ENCODE assay signal across 27 cellular contexts in genomic region chr4:80199004-80199579, GRCh38. TPM values are rescaled to one million over a fixed set of nuclear protein-coding genes. Genes with fewer than 3 reads are reported as not detected.
DNase-seq lines count a peak whose midpoint lies in the region; ATAC-seq, FAIRE-seq and TF ChIP-seq lines count a peak whose summit lies in the region.
"Had no signal": no experiment of that assay in that cellular context is flagged by ENCODE, and none has a peak within 500 bp of the region (broad histone marks: within the 10 kb centered on the region; RNA-seq: fewer than 3 reads in every experiment).

No MANE protein-coding gene starts in this region.

- peak overlapping the region; percentile 70 for H3K4me3 Mint-ChIP-seq in neural crest cell
- H3K4me3 Mint-ChIP-seq in nephron progenitor cell: no peak overlapping the region
- H3K4me3 Mint-ChIP-seq: CD8-positive, alpha-beta T cell; natural killer cell had no signal

- peak; percentile 23 for FAIRE-seq in K562 (lab: Jason Lieb, UNC)
- FAIRE-seq: GM19239, pancreas, small intestine, TTC549 had no signal

- no peaks in the 10 kb centered on the region for H3K36me3 ChIP-seq in K562 (ENCODE audit: control insufficient read depth, insufficient read depth, low read length)
- H3K36me3 ChIP-seq: heart right ventricle, lower lobe of right lung, pancreas had no signal

- no peaks in the 10 kb centered on the region for H4K20me1 ChIP-seq in K562 (replicated peaks; ENCODE audit: control insufficient read depth, insufficient read depth, low read length)

- H3K27ac ChIP-seq in K562 (ENCODE audit: extremely low read depth, low read depth, low read length): no peak overlapping the region
- H3K27ac ChIP-seq: 22Rv1, foreskin keratinocyte, heart right ventricle, KMS-11, lower lobe of right lung, pancreas had no signal

- H3K36me3 Mint-ChIP-seq in neural crest cell (ENCODE audit: low read depth) (no peaks in the 10 kb centered on the region), nephron progenitor cell (ENCODE audit: low read depth) (no peaks in the 10 kb centered on the region)
- H3K36me3 Mint-ChIP-seq: natural killer cell had no signal

- 75% methylated on average over 8 of the region's 8 CpGs for WGBS in K562 (ENCODE audit: insufficient coverage, low coverage, missing lambda C conversion rate)

- DNase-seq in NCI-H1694 treated with DMSO at 0.1 percent for 48 hours (lab: John Stamatoyannopoulos, UW) (peak; percentile 16), NCI-H1694 (lab: John Stamatoyannopoulos, UW) (no peak), NCI-H524 (lab: John Stamatoyannopoulos, UW) (peak; percentile 27 to 71), K562 (ENCODE audit: extremely low read depth in 1 of 4, low spot score in 3 of 4) (no peak), neural crest cell (ENCODE audit: low read depth, low spot score) (no peak), GM13976 (ENCODE audit: low spot score) (no peak), nephron progenitor cell (no peak)
- DNase-seq: activated CD4-positive, alpha-beta T cell treated with anti-CD3 and anti-CD28 coated beads for 1 hour; activated gamma-delta T cell treated with Interleukin-2 at 50 U/mL for 16 hours; CD8-positive, alpha-beta T cell; effector CD4-positive, alpha-beta T cell; foreskin keratinocyte; heart right ventricle; lower lobe of right lung; natural killer cell; NCI-H2107; NCI-H510A; pancreas; SIG-M5; small intestine; stimulated activated naive CD8-positive, alpha-beta T cell treated with anti-CD3 and anti-CD28 coated beads, Interleukin-15, amount 100 ng/mL, for 72 hours had no signal

- POLR2A ChIA-PET in K562 (lab: Yijun Ruan, JAX): no interaction called here

- H3K4me3 ChIP-seq in K562: no peak overlapping the region
- H3K4me3 ChIP-seq: lower lobe of right lung, pancreas had no signal

- intact Hi-C loops in K562 (cut with micrococcal nuclease): no loop called here

- no peak overlapping the region for H2AFZ ChIP-seq in K562 (ENCODE audit: low read depth, low read length)

- no TSS peak for BruUV-seq in K562 (replicated peaks; lab: Mats Ljungman, UMichigan)

- peaks cover 41% of the 10 kb centered on the region for H3K4me1 Mint-ChIP-seq in neural crest cell
- peaks cover 36% of the 10 kb centered on the region for H3K4me1 Mint-ChIP-seq in nephron progenitor cell

- H3K27ac Mint-ChIP-seq in neural crest cell (ENCODE audit: unreplicated experiment): no peak overlapping the region
- no peak overlapping the region for H3K27ac Mint-ChIP-seq in nephron progenitor cell
- H3K27ac Mint-ChIP-seq: CD8-positive, alpha-beta T cell; natural killer cell; stimulated activated naive CD8-positive, alpha-beta T cell treated with anti-CD3 and anti-CD28 coated beads, Interleukin-15, amount 100 ng/mL, for 72 hours had no signal

- no peak for TF ChIP-seq RAD21 in K562 (CRISPR knock-in tag; conservative IDR thresholded peaks at IDR 0.05 in 1 of 2, IDR thresholded peaks at IDR 0.05 in 1 of 2)

- H3K79me2 ChIP-seq in K562 (ENCODE audit: control insufficient read depth, insufficient read depth, low read length): no peaks in the 10 kb centered on the region

- no peaks in the 10 kb centered on the region for H3K9me1 ChIP-seq in K562 (ENCODE audit: control insufficient read depth, insufficient read depth, low read length)

- H3K27me3 Mint-ChIP-seq in neural crest cell (ENCODE audit: low read depth): peaks cover 93% of the 10 kb centered on the region
- H3K27me3 Mint-ChIP-seq in nephron progenitor cell (ENCODE audit: low read depth, poor library complexity): peaks cover 98% of the 10 kb centered on the region

- no peak for ATAC-seq in K562
- no peak for ATAC-seq in HG02588 (IDR thresholded peaks at IDR 0.05; ENCODE audit: unreplicated experiment)
- ATAC-seq: CD8-positive, alpha-beta T cell; foreskin keratinocyte; heart right ventricle; lower lobe of right lung; natural killer cell; Panc1; pancreas; stimulated activated naive CD8-positive, alpha-beta T cell treated with anti-CD3 and anti-CD28 coated beads, Interleukin-15, amount 100 ng/mL, for 72 hours had no signal

- H3K27me3 ChIP-seq in K562 (ENCODE audit: control insufficient read depth in 2 of 2, insufficient read depth in 2 of 2, low read length in 2 of 2): no peaks in the 10 kb centered on the region

- H3K9me3 ChIP-seq in K562 (replicated peaks; ENCODE audit: control insufficient read depth, insufficient read depth, low read depth, low read length): no peaks in the 10 kb centered on the region; the same call in 1 of the 2 replicates
- H3K9me3 ChIP-seq: heart right ventricle, lower lobe of right lung, pancreas had no signal

- H3K9me3 Mint-ChIP-seq in neural crest cell: no peaks in the 10 kb centered on the region
- no peaks in the 10 kb centered on the region for H3K9me3 Mint-ChIP-seq in nephron progenitor cell
- H3K9me3 Mint-ChIP-seq: CD8-positive, alpha-beta T cell; natural killer cell; stimulated activated naive CD8-positive, alpha-beta T cell treated with anti-CD3 and anti-CD28 coated beads, Interleukin-15, amount 100 ng/mL, for 72 hours had no signal

- CTCF ChIA-PET in K562 (lab: Yijun Ruan, JAX; ENCODE audit: low intra/inter-chr PET ratio): no interaction called here

- no peak for TF ChIP-seq POLR2A in K562 (conservative IDR thresholded peaks at IDR 0.05)

- TF ChIP-seq CTCF in K562 (IDR thresholded peaks at IDR 0.05 in 2 of 3, conservative IDR thresholded peaks at IDR 0.05 in 1 of 3; ENCODE audit: insufficient read depth in 2 of 3, low read depth in 1 of 3, low read length in 3 of 3): no peak
- no peak for TF ChIP-seq CTCF in neural crest cell (conservative IDR thresholded peaks at IDR 0.05)
- TF ChIP-seq CTCF in GM13976 (IDR thresholded peaks at IDR 0.05; ENCODE audit: borderline replicate concordance, control extremely low read depth, extremely low read depth, insufficient read depth, missing control alignments): no peak
- no peak for TF ChIP-seq CTCF in nephron progenitor cell (IDR thresholded peaks at IDR 0.05)

- TF ChIP-seq EP300 in K562 (IDR thresholded peaks at IDR 0.05; ENCODE audit: low read length): no peak

- H3K9ac ChIP-seq in K562 (ENCODE audit: insufficient read depth in 1 of 2, low read depth in 2 of 2, low read length in 2 of 2): no peak overlapping the region
- H3K9ac ChIP-seq: KMS-11 had no signal

- no peak overlapping the region for H3K4me2 ChIP-seq in K562 (ENCODE audit: insufficient read depth, low read length)
- H3K4me2 ChIP-seq: KMS-11 had no signal

- peaks cover 0 to 2% of the 10 kb centered on the region in 2 experiments; a peak in 1 of 5 replicates for H3K4me1 ChIP-seq in K562 (replicated peaks in 1 of 2; ENCODE audit: control insufficient read depth in 2 of 2, insufficient read depth in 2 of 2, low read length in 2 of 2)
- H3K4me1 ChIP-seq: foreskin keratinocyte had no signal

- in situ Hi-C loops in K562 (cut with MboI): no loop called here
- in situ Hi-C loops in GM13976 (cut with MboI; ENCODE audit: low sequenced_read_pairs, unreplicated experiment): loop anchor here (25.0 kb wide), 1 partner anchor 287 kb away; no protein-coding TSS in a partner anchor

TF ChIP-seq in K562, 482 proteins besides CTCF, POLR2A, EP300 and RAD21:
- TF ChIP-seq CHD2 (IDR thresholded peaks at IDR 0.05; ENCODE audit: low read depth, low read length): no peak
- TF ChIP-seq NR3C1 (CRISPR knock-in tag; IDR thresholded peaks at IDR 0.05): no peak
- TF ChIP-seq ASH1L (IDR thresholded peaks at IDR 0.05; ENCODE audit: borderline replicate concordance, low read depth, partially characterized antibody): no peak
- TF ChIP-seq DIDO1 (tag; IDR thresholded peaks at IDR 0.05; ENCODE audit: low read depth): no peak
- no peak for TF ChIP-seq SAP30 (IDR thresholded peaks at IDR 0.05; ENCODE audit: borderline replicate concordance, insufficient read depth, low read depth, low read length, poor library complexity, severe bottlenecking)
- no peak for TF ChIP-seq MEF2D (tag; conservative IDR thresholded peaks at IDR 0.05; ENCODE audit: low read depth)
- TF ChIP-seq, protein P1, sequence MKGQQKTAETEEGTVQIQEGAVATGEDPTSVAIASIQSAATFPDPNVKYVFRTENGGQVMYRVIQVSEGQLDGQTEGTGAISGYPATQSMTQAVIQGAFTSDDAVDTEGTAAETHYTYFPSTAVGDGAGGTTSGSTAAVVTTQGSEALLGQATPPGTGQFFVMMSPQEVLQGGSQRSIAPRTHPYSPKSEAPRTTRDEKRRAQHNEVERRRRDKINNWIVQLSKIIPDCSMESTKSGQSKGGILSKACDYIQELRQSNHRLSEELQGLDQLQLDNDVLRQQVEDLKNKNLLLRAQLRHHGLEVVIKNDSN (CRISPR knock-in tag; IDR thresholded peaks at IDR 0.05): no peak
- TF ChIP-seq BRF1 (IDR thresholded peaks at IDR 0.05; ENCODE audit: borderline replicate concordance, extremely low read depth, insufficient read length): no peak
- TF ChIP-seq MYBL2 (IDR thresholded peaks at IDR 0.05; ENCODE audit: low read depth): no peak
- TF ChIP-seq MYBL2 (CRISPR knock-in tag; IDR thresholded peaks at IDR 0.05; ENCODE audit: borderline replicate concordance): no peak
- TF ChIP-seq TCF7L2 (IDR thresholded peaks at IDR 0.05; ENCODE audit: low read depth, low read length): no peak
- no peak for TF ChIP-seq GABPB1 (CRISPR knock-in tag; IDR thresholded peaks at IDR 0.05)
TF ChIP-seq in K562: peak in this region for 0.

RNA-seq across cellular contexts. Expression of gene PRDM8, which starts 1.8 kb away (rescaled TPM):
- total RNA-seq in K562 (2011; cell fraction: chromatin; rRNA removed; ENCODE audit: low replicate concordance): not detected in 2 replicates
- not detected in 2 replicates for total RNA-seq in K562 (2011; cell fraction: nucleolus; rRNA removed)
- total RNA-seq in K562 (2011; cell fraction: nucleoplasm; rRNA removed): not detected in 2 replicates
- total RNA-seq in K562 (2014; rRNA removed) (not detected in 2 replicates), K562 (2014; rRNA removed; fragmentation: Illumina TruSeq; extraction: Trizol) (not detected in 2 replicates), K562 (2015; rRNA removed; fragmentation: Illumina TruSeq; extraction: Trizol) (not detected in 2 replicates), K562 (2021) (0.07 and 0.40 TPM in 2 replicates), neural crest cell (2.6 and 2.9 TPM in 2 replicates)
- polyA plus RNA-seq in K562 (2011; rRNA removed) (not detected in 2 replicates), K562 (2014; fragmentation: Illumina TruSeq; extraction: Trizol) (not detected in 2 replicates), K562 (2014; fragmentation: Nextera tagmentation; extraction: Ambion mirVana) (not detected), K562 (2014; rRNA removed) (not detected in 2 replicates)
- not detected in 2 replicates for polyA plus RNA-seq in K562 (2011; cell fraction: cytosol; rRNA removed)
- polyA plus RNA-seq in K562 (2011; cell fraction: nucleus; rRNA removed): not detected in 2 replicates
- not detected in 2 replicates for polyA plus RNA-seq in K562 (2012)
- not detected in 2 replicates for polyA minus RNA-seq in K562 (2011; rRNA and poly(A)+ RNA removed)
- not detected in 2 replicates for polyA minus RNA-seq in K562 (2011; cell fraction: cytosol; rRNA and poly(A)+ RNA removed)
- polyA minus RNA-seq in K562 (2011; cell fraction: nucleus; rRNA and poly(A)+ RNA removed): not detected in 2 replicates

Comparison
In these comparisons a context has a peak if more than half of its experiments do, and no peak if none do; other contexts are left out.
1. DNase-seq: peak in NCI-H1694 treated with DMSO at 0.1 percent for 48 hours (single experiment) and NCI-H524 (2 of 2); none in NCI-H1694 (single experiment), K562 (0 of 4), neural crest cell (single experiment), GM13976 (single experiment) and nephron progenitor cell (single experiment).